ENCODE assay signal across 14 cellular contexts in genomic region chr1:10898921-10899320, GRCh38.
"Had no signal": no experiment of that assay in that cellular context is flagged by ENCODE, and none has a peak within 500 bp of the region (broad histone marks: within the 10 kb centered on the region; RNA-seq: fewer than 3 reads in every experiment).

No MANE protein-coding gene starts in this region.

- H3K4me3 ChIP-seq: prostate gland, sigmoid colon, testis had no signal

- H3K36me3 Mint-ChIP-seq: activated naive CD4-positive, alpha-beta T cell treated with anti-CD3 and anti-CD28 coated beads, Interleukin-2, amount 10 ng/mL, durations not matched to agents 7 days and 5 days; naive thymus-derived CD8-positive, alpha-beta T cell had no signal

- DNase-seq: activated B cell treated with CpG ODN at 0.5 μM for 24 hours; activated naive CD4-positive, alpha-beta T cell treated with anti-CD3 and anti-CD28 coated beads, Interleukin-2, amount 10 ng/mL, durations not matched to agents 7 days and 5 days; effector memory CD4-positive, alpha-beta T cell; hippocampal formation; nucleus accumbens; sigmoid colon; stimulated activated CD4-positive, alpha-beta T cell treated with anti-CD3 and anti-CD28 coated beads, Interleukin-12 subunit alpha, Interleukin-12 subunit beta, amount 100 ng/mL, for 4 hours; stimulated activated naive CD8-positive, alpha-beta T cell treated with anti-CD3 and anti-CD28 coated beads, Interleukin-15, Interleukin-2, amounts not matched to agents 100 U/mL and 50 U/mL, for 24 hours; testis had no signal

- H3K4me3 Mint-ChIP-seq: activated B cell treated with CpG ODN at 0.5 μM for 24 hours; activated naive CD4-positive, alpha-beta T cell treated with anti-CD3 and anti-CD28 coated beads, Interleukin-2, amount 10 ng/mL, durations not matched to agents 7 days and 5 days; central memory CD8-positive, alpha-beta T cell; naive thymus-derived CD8-positive, alpha-beta T cell; T-helper 1 cell treated with Interleukin-12 subunit alpha and Interleukin-12 subunit beta and Interleukin-4 antibody, amounts not matched to agents 30 μg/mL and 1 μg/mL, for 36 hours had no signal

- H3K27ac ChIP-seq: prostate gland, sigmoid colon, testis had no signal

- H3K4me1 ChIP-seq: sigmoid colon, testis had no signal

- H3K36me3 ChIP-seq: prostate gland, sigmoid colon had no signal

- ATAC-seq: naive thymus-derived CD8-positive, alpha-beta T cell had no signal

- H3K4me1 Mint-ChIP-seq: activated B cell treated with CpG ODN at 0.5 μM for 24 hours had no signal

- H3K9me3 ChIP-seq: prostate gland, sigmoid colon, testis had no signal

- H3K27me3 ChIP-seq: testis had no signal

- H3K27ac Mint-ChIP-seq: activated B cell treated with CpG ODN at 0.5 μM for 24 hours; activated naive CD4-positive, alpha-beta T cell treated with anti-CD3 and anti-CD28 coated beads, Interleukin-2, amount 10 ng/mL, durations not matched to agents 7 days and 5 days; activated T-helper 2 cell treated with anti-CD3 and anti-CD28 coated beads, Interferon-gamma antibody, Interleukin-2, Interleukin-4, amounts not matched to agents 10 μg/mL and 5 μg/mL and 100 μg/mL, durations not matched to agents 14 hours and 24 hours and 36 hours; T-helper 1 cell treated with Interleukin-12 subunit alpha and Interleukin-12 subunit beta and Interleukin-4 antibody, amounts not matched to agents 30 μg/mL and 1 μg/mL, for 36 hours had no signal

- H3K9me3 Mint-ChIP-seq: activated B cell treated with CpG ODN at 0.5 μM for 24 hours; activated naive CD4-positive, alpha-beta T cell treated with anti-CD3 and anti-CD28 coated beads, Interleukin-2, amount 10 ng/mL, durations not matched to agents 7 days and 5 days; activated T-helper 2 cell treated with anti-CD3 and anti-CD28 coated beads, Interferon-gamma antibody, Interleukin-2, Interleukin-4, amounts not matched to agents 10 μg/mL and 5 μg/mL and 100 μg/mL, durations not matched to agents 14 hours and 24 hours and 36 hours; central memory CD8-positive, alpha-beta T cell; naive thymus-derived CD8-positive, alpha-beta T cell; T-helper 1 cell treated with Interleukin-12 subunit alpha and Interleukin-12 subunit beta and Interleukin-4 antibody, amounts not matched to agents 30 μg/mL and 1 μg/mL, for 36 hours had no signal
